ENCODE assay signal across 1 cellular context in genomic region chr1:59698386-59698785, GRCh38.
TF ChIP-seq lines count a peak whose summit lies in the region.

No MANE protein-coding gene starts in this region.

TF ChIP-seq in WTC11, 78 proteins besides CTCF, POLR2A, EP300 and RAD21 (continued from another document):
- TF ChIP-seq ATF2 (CRISPR knock-in tag; IDR thresholded peaks at IDR 0.05; ENCODE audit: borderline replicate concordance, low read depth) (no peak), CBFB (CRISPR knock-in tag; IDR thresholded peaks at IDR 0.05; ENCODE audit: low read depth) (no peak), TEAD1 (CRISPR knock-in tag; IDR thresholded peaks at IDR 0.05) (no peak)
